18 cellular contexts compared by ENCODE assay signal in genomic region chr2:171080607-171081006, GRCh38.
"Had no signal": no experiment of that assay in that cellular context is flagged by ENCODE, and none has a peak within 500 bp of the region (broad histone marks: within the 10 kb centered on the region; RNA-seq: fewer than 3 reads in every experiment).

No MANE protein-coding gene starts in this region.

- DNase-seq: dorsolateral prefrontal cortex; effector CD4-positive, alpha-beta T cell; head of caudate nucleus; left ventricle myocardium superior; lower lobe of right lung; stimulated activated CD4-positive, alpha-beta T cell treated with anti-CD3 and anti-CD28 coated beads, Interleukin-12 subunit alpha, Interleukin-12 subunit beta, amount 100 ng/mL, for 4 hours; stimulated activated CD4-positive, alpha-beta T cell treated with anti-CD3 and anti-CD28 coated beads, Interleukin-1b, Interleukin-23, amount 100 ng/mL, for 48 hours; stimulated activated CD4-positive, alpha-beta T cell treated with anti-CD3 and anti-CD28 coated beads, Interleukin-4, amount 100 ng/mL, for 1 hour; stimulated activated CD8-positive, alpha-beta memory T cell treated with anti-CD3 and anti-CD28 coated beads, Interleukin-4, amount 100 ng/mL, for 48 hours; stimulated activated naive CD4-positive, alpha-beta T cell; substantia nigra; testis; tibial artery had no signal

- H3K27ac Mint-ChIP-seq: nephron, neural progenitor cell, progenitor cell of endocrine pancreas, type B pancreatic cell had no signal

- ATAC-seq: left ventricle myocardium superior, lower lobe of right lung, sciatic nerve had no signal

- H3K9me3 Mint-ChIP-seq: nephron, neural progenitor cell, type B pancreatic cell had no signal

- H3K4me3 Mint-ChIP-seq: nephron, neural progenitor cell, type B pancreatic cell had no signal

- H3K27me3 Mint-ChIP-seq: progenitor cell of endocrine pancreas, type B pancreatic cell had no signal
